1 cellular context compared by ENCODE assay signal in the genomic region with DNA sequence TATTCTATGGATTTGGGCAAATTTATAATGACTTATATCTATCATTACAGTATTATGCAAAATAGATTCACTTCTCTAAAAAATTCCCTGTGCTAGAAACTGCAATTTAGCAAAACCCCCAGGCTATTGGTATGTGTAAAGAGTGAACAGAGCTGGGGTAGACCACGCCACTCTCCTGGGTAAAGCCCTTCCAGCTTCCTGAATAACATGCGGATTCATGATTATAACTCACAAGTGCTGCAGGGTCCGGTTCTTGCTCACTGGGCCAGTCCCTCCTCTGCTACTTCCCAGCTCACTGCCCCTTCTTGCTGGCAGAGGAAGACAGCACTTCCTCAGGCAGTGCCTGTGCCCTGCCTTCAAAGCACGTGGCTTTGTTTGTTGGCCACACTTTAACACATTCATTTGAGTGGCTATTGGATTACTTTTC.
TF ChIP-seq lines count a peak whose summit lies in the region.

No MANE protein-coding gene starts in this region.

TF ChIP-seq in GM12878, 131 proteins besides CTCF, POLR2A, EP300 and RAD21 (continued from another document):
- no peak for TF ChIP-seq NR2C1 (IDR thresholded peaks at IDR 0.05)
- TF ChIP-seq EZH2 (IDR thresholded peaks at IDR 0.05; ENCODE audit: borderline replicate concordance, control insufficient read depth, low read depth, low read length) = no peak
- TF ChIP-seq SREBF2 (IDR thresholded peaks at IDR 0.05; ENCODE audit: low read length) = no peak
- peak; percentile 38; the same call in 1 of the 2 replicates for TF ChIP-seq EED (IDR thresholded peaks at IDR 0.05; ENCODE audit: low read depth)
- 0 out of 3 replicates have a peak, but pooled peaks have one; percentile 22 for TF ChIP-seq POU2F2 (IDR thresholded peaks at IDR 0.05; ENCODE audit: borderline replicate concordance, low read depth, low read length)
- TF ChIP-seq ZNF217 (IDR thresholded peaks at IDR 0.05) = no peak
- 0 out of 2 replicates have a peak, but pooled peaks have one; percentile 23 for TF ChIP-seq CBX5 (IDR thresholded peaks at IDR 0.05; ENCODE audit: low read depth)
- TF ChIP-seq SRF (IDR thresholded peaks at IDR 0.05; ENCODE audit: low read depth in 2 of 2, low read length in 2 of 2) = no peak
- no peak for TF ChIP-seq MYB (IDR thresholded peaks at IDR 0.05; ENCODE audit: borderline replicate concordance, low read depth, low read length)
- peak; percentile 74; the same call in 1 of the 2 replicates for TF ChIP-seq POLR2AphosphoS5 (IDR thresholded peaks at IDR 0.05; ENCODE audit: low read length)
- TF ChIP-seq, protein P1, sequence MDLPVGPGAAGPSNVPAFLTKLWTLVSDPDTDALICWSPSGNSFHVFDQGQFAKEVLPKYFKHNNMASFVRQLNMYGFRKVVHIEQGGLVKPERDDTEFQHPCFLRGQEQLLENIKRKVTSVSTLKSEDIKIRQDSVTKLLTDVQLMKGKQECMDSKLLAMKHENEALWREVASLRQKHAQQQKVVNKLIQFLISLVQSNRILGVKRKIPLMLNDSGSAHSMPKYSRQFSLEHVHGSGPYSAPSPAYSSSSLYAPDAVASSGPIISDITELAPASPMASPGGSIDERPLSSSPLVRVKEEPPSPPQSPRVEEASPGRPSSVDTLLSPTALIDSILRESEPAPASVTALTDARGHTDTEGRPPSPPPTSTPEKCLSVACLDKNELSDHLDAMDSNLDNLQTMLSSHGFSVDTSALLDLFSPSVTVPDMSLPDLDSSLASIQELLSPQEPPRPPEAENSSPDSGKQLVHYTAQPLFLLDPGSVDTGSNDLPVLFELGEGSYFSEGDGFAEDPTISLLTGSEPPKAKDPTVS (IDR thresholded peaks at IDR 0.05; ENCODE audit: low read depth, low read length) = no peak
- peak; percentile 31; the same call in 1 of the 2 replicates for TF ChIP-seq BACH1 (IDR thresholded peaks at IDR 0.05; ENCODE audit: borderline replicate concordance)
- TF ChIP-seq, protein P2, sequence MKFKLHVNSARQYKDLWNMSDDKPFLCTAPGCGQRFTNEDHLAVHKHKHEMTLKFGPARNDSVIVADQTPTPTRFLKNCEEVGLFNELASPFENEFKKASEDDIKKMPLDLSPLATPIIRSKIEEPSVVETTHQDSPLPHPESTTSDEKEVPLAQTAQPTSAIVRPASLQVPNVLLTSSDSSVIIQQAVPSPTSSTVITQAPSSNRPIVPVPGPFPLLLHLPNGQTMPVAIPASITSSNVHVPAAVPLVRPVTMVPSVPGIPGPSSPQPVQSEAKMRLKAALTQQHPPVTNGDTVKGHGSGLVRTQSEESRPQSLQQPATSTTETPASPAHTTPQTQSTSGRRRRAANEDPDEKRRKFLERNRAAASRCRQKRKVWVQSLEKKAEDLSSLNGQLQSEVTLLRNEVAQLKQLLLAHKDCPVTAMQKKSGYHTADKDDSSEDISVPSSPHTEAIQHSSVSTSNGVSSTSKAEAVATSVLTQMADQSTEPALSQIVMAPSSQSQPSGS (IDR thresholded peaks at IDR 0.05; ENCODE audit: low read length) = 0 out of 2 replicates have a peak, but pooled peaks have one; percentile 19
- TF ChIP-seq NFIC (IDR thresholded peaks at IDR 0.05; ENCODE audit: low read depth, low read length) = no peak
- no peak for TF ChIP-seq SUPT20H (IDR thresholded peaks at IDR 0.05; ENCODE audit: borderline replicate concordance, control insufficient read depth, low read depth, low read length)
- TF ChIP-seq CBX3 (IDR thresholded peaks at IDR 0.05; ENCODE audit: borderline replicate concordance, low read depth) = no peak
- no peak for TF ChIP-seq JUND (IDR thresholded peaks at IDR 0.05; ENCODE audit: low read depth, low read length)
- TF ChIP-seq ATF7 (IDR thresholded peaks at IDR 0.05; ENCODE audit: low read depth) = no peak
- 0 out of 4 replicates have a peak, but pooled peaks of 1 of the 2 experiments have one; percentile 62 for TF ChIP-seq IKZF2 (IDR thresholded peaks at IDR 0.05)
- no peak for TF ChIP-seq TARDBP (IDR thresholded peaks at IDR 0.05; ENCODE audit: borderline replicate concordance)
- no peak for TF ChIP-seq HDGF (IDR thresholded peaks at IDR 0.05)
- TF ChIP-seq, protein P3, sequence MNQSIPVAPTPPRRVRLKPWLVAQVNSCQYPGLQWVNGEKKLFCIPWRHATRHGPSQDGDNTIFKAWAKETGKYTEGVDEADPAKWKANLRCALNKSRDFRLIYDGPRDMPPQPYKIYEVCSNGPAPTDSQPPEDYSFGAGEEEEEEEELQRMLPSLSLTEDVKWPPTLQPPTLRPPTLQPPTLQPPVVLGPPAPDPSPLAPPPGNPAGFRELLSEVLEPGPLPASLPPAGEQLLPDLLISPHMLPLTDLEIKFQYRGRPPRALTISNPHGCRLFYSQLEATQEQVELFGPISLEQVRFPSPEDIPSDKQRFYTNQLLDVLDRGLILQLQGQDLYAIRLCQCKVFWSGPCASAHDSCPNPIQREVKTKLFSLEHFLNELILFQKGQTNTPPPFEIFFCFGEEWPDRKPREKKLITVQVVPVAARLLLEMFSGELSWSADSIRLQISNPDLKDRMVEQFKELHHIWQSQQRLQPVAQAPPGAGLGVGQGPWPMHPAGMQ (IDR thresholded peaks at IDR 0.05; ENCODE audit: borderline replicate concordance) = no peak
- no peak for TF ChIP-seq RB1 (IDR thresholded peaks at IDR 0.05; ENCODE audit: borderline replicate concordance)
- peak; percentile 53; the same call in 1 of the 2 replicates for TF ChIP-seq NR2F1 (conservative IDR thresholded peaks at IDR 0.05)
- no peak for TF ChIP-seq CEBPB (IDR thresholded peaks at IDR 0.05; ENCODE audit: borderline replicate concordance in 1 of 2, low read depth in 2 of 2, low read length in 2 of 2)
- peak; percentile 81 for TF ChIP-seq MAX (IDR thresholded peaks at IDR 0.05; ENCODE audit: low read depth, low read length)
- TF ChIP-seq IKZF1 (conservative IDR thresholded peaks at IDR 0.05) = peak; percentile 63
- peak; percentile 71; the same call in 1 of the 2 replicates for TF ChIP-seq MXI1 (IDR thresholded peaks at IDR 0.05; ENCODE audit: low read depth, low read length)
- TF ChIP-seq HDAC2 (IDR thresholded peaks at IDR 0.05) = no peak
- TF ChIP-seq SIN3A (IDR thresholded peaks at IDR 0.05; ENCODE audit: low read depth, low read length) = no peak
- TF ChIP-seq MEF2A (IDR thresholded peaks at IDR 0.05; ENCODE audit: insufficient read depth, low read depth, low read length) = no peak
- no peak for TF ChIP-seq SMC3 (IDR thresholded peaks at IDR 0.05; ENCODE audit: borderline replicate concordance, low read length)
- TF ChIP-seq, protein P4, sequence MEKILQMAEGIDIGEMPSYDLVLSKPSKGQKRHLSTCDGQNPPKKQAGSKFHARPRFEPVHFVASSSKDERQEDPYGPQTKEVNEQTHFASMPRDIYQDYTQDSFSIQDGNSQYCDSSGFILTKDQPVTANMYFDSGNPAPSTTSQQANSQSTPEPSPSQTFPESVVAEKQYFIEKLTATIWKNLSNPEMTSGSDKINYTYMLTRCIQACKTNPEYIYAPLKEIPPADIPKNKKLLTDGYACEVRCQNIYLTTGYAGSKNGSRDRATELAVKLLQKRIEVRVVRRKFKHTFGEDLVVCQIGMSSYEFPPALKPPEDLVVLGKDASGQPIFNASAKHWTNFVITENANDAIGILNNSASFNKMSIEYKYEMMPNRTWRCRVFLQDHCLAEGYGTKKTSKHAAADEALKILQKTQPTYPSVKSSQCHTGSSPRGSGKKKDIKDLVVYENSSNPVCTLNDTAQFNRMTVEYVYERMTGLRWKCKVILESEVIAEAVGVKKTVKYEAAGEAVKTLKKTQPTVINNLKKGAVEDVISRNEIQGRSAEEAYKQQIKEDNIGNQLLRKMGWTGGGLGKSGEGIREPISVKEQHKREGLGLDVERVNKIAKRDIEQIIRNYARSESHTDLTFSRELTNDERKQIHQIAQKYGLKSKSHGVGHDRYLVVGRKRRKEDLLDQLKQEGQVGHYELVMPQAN (conservative IDR thresholded peaks at IDR 0.05) = 0 out of 2 replicates have a peak, but pooled peaks have one; percentile 41
- no peak for TF ChIP-seq YBX1 (IDR thresholded peaks at IDR 0.05)
- no peak for TF ChIP-seq CHD4 (IDR thresholded peaks at IDR 0.05)
- 0 out of 4 replicates have a peak, but pooled peaks of 1 of the 2 experiments have one; percentile 27 for TF ChIP-seq BHLHE40 (IDR thresholded peaks at IDR 0.05; ENCODE audit: borderline replicate concordance in 1 of 2, low read depth in 2 of 2, low read length in 1 of 2)
- no peak for TF ChIP-seq RELA (IDR thresholded peaks at IDR 0.05; ENCODE audit: borderline replicate concordance, partially characterized antibody)
- no peak for TF ChIP-seq ETV6 (conservative IDR thresholded peaks at IDR 0.05 in 1 of 2, IDR thresholded peaks at IDR 0.05 in 1 of 2; ENCODE audit: borderline replicate concordance in 1 of 2, low read depth in 1 of 2)
- TF ChIP-seq HDAC6 (IDR thresholded peaks at IDR 0.05; ENCODE audit: unreplicated experiment) = no peak
TF ChIP-seq in GM12878: peak in this region for 17.
